1 cellular context compared by ENCODE assay signal in genomic region chr1:223742861-223743517, GRCh38.
TF ChIP-seq lines count a peak whose summit lies in the region.

No MANE protein-coding gene starts in this region.

TF ChIP-seq in HepG2, 621 proteins besides CTCF, POLR2A, EP300 and RAD21 (continued from another document):
- TF ChIP-seq, protein P1, sequence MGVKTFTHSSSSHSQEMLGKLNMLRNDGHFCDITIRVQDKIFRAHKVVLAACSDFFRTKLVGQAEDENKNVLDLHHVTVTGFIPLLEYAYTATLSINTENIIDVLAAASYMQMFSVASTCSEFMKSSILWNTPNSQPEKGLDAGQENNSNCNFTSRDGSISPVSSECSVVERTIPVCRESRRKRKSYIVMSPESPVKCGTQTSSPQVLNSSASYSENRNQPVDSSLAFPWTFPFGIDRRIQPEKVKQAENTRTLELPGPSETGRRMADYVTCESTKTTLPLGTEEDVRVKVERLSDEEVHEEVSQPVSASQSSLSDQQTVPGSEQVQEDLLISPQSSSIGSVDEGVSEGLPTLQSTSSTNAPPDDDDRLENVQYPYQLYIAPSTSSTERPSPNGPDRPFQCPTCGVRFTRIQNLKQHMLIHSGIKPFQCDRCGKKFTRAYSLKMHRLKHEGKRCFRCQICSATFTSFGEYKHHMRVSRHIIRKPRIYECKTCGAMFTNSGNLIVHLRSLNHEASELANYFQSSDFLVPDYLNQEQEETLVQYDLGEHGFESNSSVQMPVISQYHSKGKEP (CRISPR knock-in tag; IDR thresholded peaks at IDR 0.05) = no peak
- TF ChIP-seq, protein P2, sequence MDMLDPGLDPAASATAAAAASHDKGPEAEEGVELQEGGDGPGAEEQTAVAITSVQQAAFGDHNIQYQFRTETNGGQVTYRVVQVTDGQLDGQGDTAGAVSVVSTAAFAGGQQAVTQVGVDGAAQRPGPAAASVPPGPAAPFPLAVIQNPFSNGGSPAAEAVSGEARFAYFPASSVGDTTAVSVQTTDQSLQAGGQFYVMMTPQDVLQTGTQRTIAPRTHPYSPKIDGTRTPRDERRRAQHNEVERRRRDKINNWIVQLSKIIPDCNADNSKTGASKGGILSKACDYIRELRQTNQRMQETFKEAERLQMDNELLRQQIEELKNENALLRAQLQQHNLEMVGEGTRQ (IDR thresholded peaks at IDR 0.05; ENCODE audit: low read depth, low read length) = no peak
- TF ChIP-seq, protein P2 (CRISPR knock-in tag; IDR thresholded peaks at IDR 0.05; ENCODE audit: borderline replicate concordance) = no peak
- TF ChIP-seq, protein P3, sequence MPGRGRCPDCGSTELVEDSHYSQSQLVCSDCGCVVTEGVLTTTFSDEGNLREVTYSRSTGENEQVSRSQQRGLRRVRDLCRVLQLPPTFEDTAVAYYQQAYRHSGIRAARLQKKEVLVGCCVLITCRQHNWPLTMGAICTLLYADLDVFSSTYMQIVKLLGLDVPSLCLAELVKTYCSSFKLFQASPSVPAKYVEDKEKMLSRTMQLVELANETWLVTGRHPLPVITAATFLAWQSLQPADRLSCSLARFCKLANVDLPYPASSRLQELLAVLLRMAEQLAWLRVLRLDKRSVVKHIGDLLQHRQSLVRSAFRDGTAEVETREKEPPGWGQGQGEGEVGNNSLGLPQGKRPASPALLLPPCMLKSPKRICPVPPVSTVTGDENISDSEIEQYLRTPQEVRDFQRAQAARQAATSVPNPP (CRISPR knock-in tag; IDR thresholded peaks at IDR 0.05) = no peak
- no peak for TF ChIP-seq SP5 (CRISPR knock-in tag; IDR thresholded peaks at IDR 0.05; ENCODE audit: borderline replicate concordance, low read depth)
- TF ChIP-seq THRA (CRISPR knock-in tag; IDR thresholded peaks at IDR 0.05; ENCODE audit: borderline replicate concordance) = no peak
- TF ChIP-seq ZNF354B (CRISPR knock-in tag; IDR thresholded peaks at IDR 0.05) = no peak
